ENCODE assay signal across 1 cellular context in genomic region chr3:72996473-72997333, GRCh38.
TF ChIP-seq lines count a peak whose summit lies in the region.

TSS of gene PPP4R2 (plus strand) at chr3:72996811. CDS start at chr3:72997038, 227 bp downstream.

TF ChIP-seq in HEK293, 187 proteins besides CTCF, POLR2A, EP300 and RAD21 (continued from another document and continues in another):
- TF ChIP-seq, protein P1, sequence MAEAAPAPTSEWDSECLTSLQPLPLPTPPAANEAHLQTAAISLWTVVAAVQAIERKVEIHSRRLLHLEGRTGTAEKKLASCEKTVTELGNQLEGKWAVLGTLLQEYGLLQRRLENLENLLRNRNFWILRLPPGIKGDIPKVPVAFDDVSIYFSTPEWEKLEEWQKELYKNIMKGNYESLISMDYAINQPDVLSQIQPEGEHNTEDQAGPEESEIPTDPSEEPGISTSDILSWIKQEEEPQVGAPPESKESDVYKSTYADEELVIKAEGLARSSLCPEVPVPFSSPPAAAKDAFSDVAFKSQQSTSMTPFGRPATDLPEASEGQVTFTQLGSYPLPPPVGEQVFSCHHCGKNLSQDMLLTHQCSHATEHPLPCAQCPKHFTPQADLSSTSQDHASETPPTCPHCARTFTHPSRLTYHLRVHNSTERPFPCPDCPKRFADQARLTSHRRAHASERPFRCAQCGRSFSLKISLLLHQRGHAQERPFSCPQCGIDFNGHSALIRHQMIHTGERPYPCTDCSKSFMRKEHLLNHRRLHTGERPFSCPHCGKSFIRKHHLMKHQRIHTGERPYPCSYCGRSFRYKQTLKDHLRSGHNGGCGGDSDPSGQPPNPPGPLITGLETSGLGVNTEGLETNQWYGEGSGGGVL (tag by site-specific recombination; IDR thresholded peaks at IDR 0.05), result peak; percentile 97
- no peak for TF ChIP-seq ZNF223 (tag by site-specific recombination; IDR thresholded peaks at IDR 0.05)
- TF ChIP-seq ZNF600 (tag by site-specific recombination; IDR thresholded peaks at IDR 0.05), result peak; percentile 74
- TF ChIP-seq ZNF10 (tag by site-specific recombination; IDR thresholded peaks at IDR 0.05), result no peak
- no peak for TF ChIP-seq ZNF837 (tag by site-specific recombination; IDR thresholded peaks at IDR 0.05)
- TF ChIP-seq, protein P2, sequence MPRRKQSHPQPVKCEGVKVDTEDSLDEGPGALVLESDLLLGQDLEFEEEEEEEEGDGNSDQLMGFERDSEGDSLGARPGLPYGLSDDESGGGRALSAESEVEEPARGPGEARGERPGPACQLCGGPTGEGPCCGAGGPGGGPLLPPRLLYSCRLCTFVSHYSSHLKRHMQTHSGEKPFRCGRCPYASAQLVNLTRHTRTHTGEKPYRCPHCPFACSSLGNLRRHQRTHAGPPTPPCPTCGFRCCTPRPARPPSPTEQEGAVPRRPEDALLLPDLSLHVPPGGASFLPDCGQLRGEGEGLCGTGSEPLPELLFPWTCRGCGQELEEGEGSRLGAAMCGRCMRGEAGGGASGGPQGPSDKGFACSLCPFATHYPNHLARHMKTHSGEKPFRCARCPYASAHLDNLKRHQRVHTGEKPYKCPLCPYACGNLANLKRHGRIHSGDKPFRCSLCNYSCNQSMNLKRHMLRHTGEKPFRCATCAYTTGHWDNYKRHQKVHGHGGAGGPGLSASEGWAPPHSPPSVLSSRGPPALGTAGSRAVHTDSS (tag by site-specific recombination; IDR thresholded peaks at IDR 0.05), result no peak
- no peak for TF ChIP-seq TCF7L2 (IDR thresholded peaks at IDR 0.05; ENCODE audit: borderline replicate concordance, low read depth, low read length)
- TF ChIP-seq SP3 (tag by site-specific recombination; IDR thresholded peaks at IDR 0.05), result peak; percentile 53
- peak; percentile 77 for TF ChIP-seq ZNF341 (tag by site-specific recombination; IDR thresholded peaks at IDR 0.05; ENCODE audit: low read depth)
- TF ChIP-seq ZNF335 (tag by site-specific recombination; conservative IDR thresholded peaks at IDR 0.05), result peak; percentile 47
- TF ChIP-seq ZFP69B (tag by site-specific recombination; IDR thresholded peaks at IDR 0.05), result 0 out of 2 replicates have a peak, but pooled peaks have one; percentile 16
- peak; percentile 66 for TF ChIP-seq ZNF692 (tag by site-specific recombination; IDR thresholded peaks at IDR 0.05)
- peak; percentile 45; the same call in 1 of the 2 replicates for TF ChIP-seq ZNF394 (tag by site-specific recombination; IDR thresholded peaks at IDR 0.05; ENCODE audit: borderline replicate concordance)
- TF ChIP-seq ZNF37A (tag by site-specific recombination; IDR thresholded peaks at IDR 0.05), result no peak
- TF ChIP-seq WT1 (tag by site-specific recombination; IDR thresholded peaks at IDR 0.05), result peak; percentile 32; the same call in 1 of the 2 replicates
- TF ChIP-seq, protein P3, sequence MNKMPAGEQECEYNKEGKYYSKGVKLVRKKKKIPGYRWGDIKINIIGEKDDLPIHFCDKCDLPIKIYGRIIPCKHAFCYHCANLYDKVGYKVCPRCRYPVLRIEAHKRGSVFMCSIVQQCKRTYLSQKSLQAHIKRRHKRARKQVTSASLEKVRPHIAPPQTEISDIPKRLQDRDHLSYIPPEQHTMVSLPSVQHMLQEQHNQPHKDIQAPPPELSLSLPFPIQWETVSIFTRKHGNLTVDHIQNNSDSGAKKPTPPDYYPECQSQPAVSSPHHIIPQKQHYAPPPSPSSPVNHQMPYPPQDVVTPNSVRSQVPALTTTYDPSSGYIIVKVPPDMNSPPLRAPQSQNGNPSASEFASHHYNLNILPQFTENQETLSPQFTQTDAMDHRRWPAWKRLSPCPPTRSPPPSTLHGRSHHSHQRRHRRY (tag by site-specific recombination; IDR thresholded peaks at IDR 0.05), result no peak
- TF ChIP-seq SP7 (tag by site-specific recombination; IDR thresholded peaks at IDR 0.05), result 0 out of 2 replicates have a peak, but pooled peaks have one; percentile 20
- peak; percentile 90 for TF ChIP-seq ZBTB26 (tag by site-specific recombination; optimal IDR thresholded peaks at IDR 0.05)
- TF ChIP-seq ZNF24 (tag by site-specific recombination; IDR thresholded peaks at IDR 0.05), result peak; percentile 43; the same call in 1 of the 2 replicates
- peak; percentile 22; the same call in 1 of the 2 replicates for TF ChIP-seq SP2 (tag by site-specific recombination; IDR thresholded peaks at IDR 0.05)
- TF ChIP-seq ELK4 (IDR thresholded peaks at IDR 0.05; ENCODE audit: borderline replicate concordance, low read depth, low read length), result no peak
- peak; percentile 22; the same call in 1 of the 2 replicates for TF ChIP-seq ZNF660 (tag by site-specific recombination; IDR thresholded peaks at IDR 0.05)
- peak; percentile 41; the same call in 1 of the 2 replicates for TF ChIP-seq PRDM10 (tag by site-specific recombination; IDR thresholded peaks at IDR 0.05)
- peak; percentile 40; the same call in 1 of the 2 replicates for TF ChIP-seq KLF9 (tag by site-specific recombination; IDR thresholded peaks at IDR 0.05; ENCODE audit: low read depth)
- TF ChIP-seq KLF1 (tag by site-specific recombination; IDR thresholded peaks at IDR 0.05), result peak; percentile 38; the same call in 1 of the 2 replicates
- peak; percentile 80 for TF ChIP-seq GLIS1 (tag by site-specific recombination; IDR thresholded peaks at IDR 0.05)
- peak; percentile 80 for TF ChIP-seq ZXDB (tag by site-specific recombination; IDR thresholded peaks at IDR 0.05)
- TF ChIP-seq ZFHX2 (tag by site-specific recombination; conservative IDR thresholded peaks at IDR 0.05), result peak; percentile 78
- TF ChIP-seq ZBTB20 (tag by site-specific recombination; IDR thresholded peaks at IDR 0.05), result peak; percentile 59; the same call in 1 of the 2 replicates
- peak; percentile 32; the same call in 1 of the 2 replicates for TF ChIP-seq KLF8 (tag by site-specific recombination; IDR thresholded peaks at IDR 0.05)
- no peak for TF ChIP-seq BCL6B (tag by site-specific recombination; IDR thresholded peaks at IDR 0.05)
- peak; percentile 82 for TF ChIP-seq ZNF596 (tag by site-specific recombination; IDR thresholded peaks at IDR 0.05)
- TF ChIP-seq, protein P4, sequence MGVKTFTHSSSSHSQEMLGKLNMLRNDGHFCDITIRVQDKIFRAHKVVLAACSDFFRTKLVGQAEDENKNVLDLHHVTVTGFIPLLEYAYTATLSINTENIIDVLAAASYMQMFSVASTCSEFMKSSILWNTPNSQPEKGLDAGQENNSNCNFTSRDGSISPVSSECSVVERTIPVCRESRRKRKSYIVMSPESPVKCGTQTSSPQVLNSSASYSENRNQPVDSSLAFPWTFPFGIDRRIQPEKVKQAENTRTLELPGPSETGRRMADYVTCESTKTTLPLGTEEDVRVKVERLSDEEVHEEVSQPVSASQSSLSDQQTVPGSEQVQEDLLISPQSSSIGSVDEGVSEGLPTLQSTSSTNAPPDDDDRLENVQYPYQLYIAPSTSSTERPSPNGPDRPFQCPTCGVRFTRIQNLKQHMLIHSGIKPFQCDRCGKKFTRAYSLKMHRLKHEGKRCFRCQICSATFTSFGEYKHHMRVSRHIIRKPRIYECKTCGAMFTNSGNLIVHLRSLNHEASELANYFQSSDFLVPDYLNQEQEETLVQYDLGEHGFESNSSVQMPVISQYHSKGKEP (tag by site-specific recombination; IDR thresholded peaks at IDR 0.05), result no peak
- TF ChIP-seq ZIC2 (tag by site-specific recombination; IDR thresholded peaks at IDR 0.05), result 0 out of 2 replicates have a peak, but pooled peaks have one; percentile 19
- peak; percentile 79 for TF ChIP-seq EGR2 (tag by site-specific recombination; IDR thresholded peaks at IDR 0.05; ENCODE audit: low read depth)
- peak; percentile 39; the same call in 1 of the 2 replicates for TF ChIP-seq ZNF843 (tag by site-specific recombination; IDR thresholded peaks at IDR 0.05)
- peak; percentile 43; the same call in 1 of the 2 replicates for TF ChIP-seq ZNF423 (tag by site-specific recombination; IDR thresholded peaks at IDR 0.05)
- TF ChIP-seq IKZF3 (tag by site-specific recombination; IDR thresholded peaks at IDR 0.05), result peak; percentile 28; the same call in 1 of the 2 replicates
- TF ChIP-seq, protein P5, sequence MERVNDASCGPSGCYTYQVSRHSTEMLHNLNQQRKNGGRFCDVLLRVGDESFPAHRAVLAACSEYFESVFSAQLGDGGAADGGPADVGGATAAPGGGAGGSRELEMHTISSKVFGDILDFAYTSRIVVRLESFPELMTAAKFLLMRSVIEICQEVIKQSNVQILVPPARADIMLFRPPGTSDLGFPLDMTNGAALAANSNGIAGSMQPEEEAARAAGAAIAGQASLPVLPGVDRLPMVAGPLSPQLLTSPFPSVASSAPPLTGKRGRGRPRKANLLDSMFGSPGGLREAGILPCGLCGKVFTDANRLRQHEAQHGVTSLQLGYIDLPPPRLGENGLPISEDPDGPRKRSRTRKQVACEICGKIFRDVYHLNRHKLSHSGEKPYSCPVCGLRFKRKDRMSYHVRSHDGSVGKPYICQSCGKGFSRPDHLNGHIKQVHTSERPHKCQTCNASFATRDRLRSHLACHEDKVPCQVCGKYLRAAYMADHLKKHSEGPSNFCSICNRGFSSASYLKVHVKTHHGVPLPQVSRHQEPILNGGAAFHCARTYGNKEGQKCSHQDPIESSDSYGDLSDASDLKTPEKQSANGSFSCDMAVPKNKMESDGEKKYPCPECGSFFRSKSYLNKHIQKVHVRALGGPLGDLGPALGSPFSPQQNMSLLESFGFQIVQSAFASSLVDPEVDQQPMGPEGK (tag by site-specific recombination; IDR thresholded peaks at IDR 0.05), result peak; percentile 80; the same call in 1 of the 2 replicates
- peak; percentile 51; the same call in 1 of the 2 replicates for TF ChIP-seq YY1 (tag by site-specific recombination; IDR thresholded peaks at IDR 0.05)
- TF ChIP-seq KLF16 (tag by site-specific recombination; IDR thresholded peaks at IDR 0.05), result peak; percentile 69; the same call in 1 of the 2 replicates
